Comparison of ENCODE assay signal across 8 cellular contexts in the genomic region with DNA sequence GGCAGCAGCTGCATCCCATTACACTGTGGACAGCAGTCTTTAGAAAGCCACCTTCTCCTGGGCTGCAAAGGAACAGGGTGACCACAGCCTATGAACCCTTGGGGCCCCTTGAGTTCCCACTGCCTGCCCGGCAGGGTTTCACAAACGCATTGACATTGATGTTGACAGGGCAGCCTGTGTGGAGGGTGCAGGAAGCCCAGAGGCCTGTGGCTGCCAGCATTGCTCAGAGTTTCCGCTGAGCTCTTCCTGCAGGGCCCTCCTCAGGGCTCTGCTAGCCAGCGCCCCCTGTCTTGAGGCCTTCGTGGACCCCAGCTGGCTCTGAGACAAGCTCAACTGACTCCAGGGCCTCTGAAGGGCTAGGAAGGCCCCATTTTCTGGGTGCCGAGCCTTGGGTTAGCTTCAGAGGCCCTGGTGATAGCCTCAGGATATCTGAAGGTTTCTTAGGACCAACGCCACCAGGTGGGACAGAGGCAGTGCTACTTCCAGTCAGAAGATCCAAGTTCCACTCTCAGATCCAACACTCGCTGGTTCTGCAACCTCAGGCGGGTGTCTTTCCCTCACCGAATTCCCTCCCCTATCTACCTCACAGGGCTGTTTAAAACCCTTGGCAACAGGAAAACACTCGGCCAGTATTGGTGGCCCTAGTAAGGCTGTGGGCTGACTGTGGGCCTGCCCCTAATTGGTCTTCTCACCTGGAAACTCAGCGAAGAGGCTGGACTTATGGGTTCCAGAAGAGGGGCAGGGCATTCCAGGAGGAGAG. TPM values are rescaled to one million over a fixed set of nuclear protein-coding genes. Genes with fewer than 3 reads are reported as not detected.
DNase-seq lines count a peak whose midpoint lies in the region; ATAC-seq, FAIRE-seq and TF ChIP-seq lines count a peak whose summit lies in the region.

No MANE protein-coding gene starts in this region.

- ATAC-seq in HG03139 (IDR thresholded peaks at IDR 0.05; ENCODE audit: unreplicated experiment): peak; percentile 68
- ATAC-seq in GM18858 (IDR thresholded peaks at IDR 0.05; ENCODE audit: unreplicated experiment): no peak

- H4K20me1 ChIP-seq in astrocyte (ENCODE audit: insufficient read depth, low read length): no peaks in the 10 kb centered on the region

- no peak overlapping the region for H3K27ac ChIP-seq in astrocyte (ENCODE audit: low read depth, low read length)
- peak overlapping the region in 1 of 2 donors; percentile 37 for H3K27ac ChIP-seq in liver (ENCODE audit: low read depth in 1 of 2, low read length in 2 of 2)

- TF ChIP-seq CTCF in astrocyte (IDR thresholded peaks at IDR 0.05; ENCODE audit: insufficient read depth, low read depth, low read length): no peak
- peak; percentile 34 for TF ChIP-seq CTCF in liver (IDR thresholded peaks at IDR 0.05; ENCODE audit: low read depth, low read length, missing input control)

- DNase-seq in GM18507 (ENCODE audit: extremely low spot score, insufficient read length, low read depth) (peak; percentile 52), T1000 (lab: John Stamatoyannopoulos, UW) (peak; percentile 25), astrocyte (ENCODE audit: low read depth) (peak; percentile 50), NCI-H2227 (lab: John Stamatoyannopoulos, UW; ENCODE audit: unreplicated experiment) (no peak)
- DNase-seq in stimulated activated CD8-positive, alpha-beta memory T cell treated with anti-CD3 and anti-CD28 coated beads, Interleukin-15, amount 100 ng/mL, for 48 hours (ENCODE audit: low read depth in 2 of 2): peak; percentile 85 to 88

- H3K4me1 ChIP-seq in astrocyte (ENCODE audit: insufficient read depth, low read length) (peaks cover 38% of the 10 kb centered on the region), liver (ENCODE audit: control insufficient read depth in 4 of 4, insufficient read depth in 4 of 4, low read length in 3 of 4) (peaks cover 0 to 17% (median 9%) of the 10 kb centered on the region in 4 donors)

- no peak overlapping the region for H3K4me2 ChIP-seq in astrocyte (ENCODE audit: low read length)

- WGBS in liver: 77% methylated on average over 12 of the region's 12 CpGs

- H3K9me3 ChIP-seq in astrocyte (ENCODE audit: insufficient read depth, low read depth, low read length) (no peaks in the 10 kb centered on the region), liver (ENCODE audit: control insufficient read depth in 4 of 4, low read length in 3 of 4) (no peaks in the 10 kb centered on the region)

- no peaks in the 10 kb centered on the region for H3K36me3 Mint-ChIP-seq in astrocyte (ENCODE audit: low read depth, unreplicated experiment)

- H3K4me3 Mint-ChIP-seq in astrocyte (ENCODE audit: unreplicated experiment): peak overlapping the region; percentile 27

- H3K27me3 Mint-ChIP-seq in astrocyte (ENCODE audit: low read depth, unreplicated experiment): peaks cover 3% of the 10 kb centered on the region

- H3K36me3 ChIP-seq in astrocyte (ENCODE audit: insufficient read depth, low read length) (no peaks in the 10 kb centered on the region), liver (ENCODE audit: control insufficient read depth in 4 of 4, insufficient read depth in 3 of 4, low read depth in 1 of 4, low read length in 3 of 4) (no peaks in the 10 kb centered on the region)

- H3K4me3 ChIP-seq in astrocyte (ENCODE audit: insufficient read depth, low read depth, low read length) (no peak overlapping the region), liver (ENCODE audit: low read depth in 1 of 3, low read length in 3 of 3) (no peak overlapping the region)

- H3K27ac Mint-ChIP-seq in astrocyte (ENCODE audit: unreplicated experiment): peak overlapping the region; percentile 18

- no peaks in the 10 kb centered on the region for H3K9me3 Mint-ChIP-seq in astrocyte (ENCODE audit: unreplicated experiment)

- TF ChIP-seq RAD21 in liver (IDR thresholded peaks at IDR 0.05): peak; percentile 53 to 61

- H2AFZ ChIP-seq in astrocyte (ENCODE audit: low read depth, low read length): peak overlapping the region; percentile 16

- no peaks in the 10 kb centered on the region for H3K79me2 ChIP-seq in astrocyte (ENCODE audit: insufficient read depth, low read length)

- H3K4me1 Mint-ChIP-seq in astrocyte (ENCODE audit: low read depth, unreplicated experiment): peaks cover 43% of the 10 kb centered on the region

- H3K9ac ChIP-seq in astrocyte (ENCODE audit: low read length): no peak overlapping the region
- no peak overlapping the region for H3K9ac ChIP-seq in liver (ENCODE audit: low read depth in 1 of 2, low read length in 2 of 2)

- H3K27me3 ChIP-seq in astrocyte (ENCODE audit: insufficient read depth, low read length) (no peaks in the 10 kb centered on the region), liver (ENCODE audit: control insufficient read depth in 4 of 4, insufficient read depth in 4 of 4, low read length in 3 of 4) (no peaks in the 10 kb centered on the region)

- FAIRE-seq in GM18507 (lab: Jason Lieb, UNC): no peak
- FAIRE-seq in astrocyte (lab: Jason Lieb, UNC): no peak

TF ChIP-seq in liver, 16 proteins besides CTCF, POLR2A, EP300 and RAD21:
- peak; percentile 66 to 82 for TF ChIP-seq JUND (IDR thresholded peaks at IDR 0.05)
- no peak for TF ChIP-seq FOXA2 (IDR thresholded peaks at IDR 0.05)
- TF ChIP-seq, protein P1, sequence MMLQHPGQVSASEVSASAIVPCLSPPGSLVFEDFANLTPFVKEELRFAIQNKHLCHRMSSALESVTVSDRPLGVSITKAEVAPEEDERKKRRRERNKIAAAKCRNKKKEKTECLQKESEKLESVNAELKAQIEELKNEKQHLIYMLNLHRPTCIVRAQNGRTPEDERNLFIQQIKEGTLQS (IDR thresholded peaks at IDR 0.05): no peak
- TF ChIP-seq EGR1 (IDR thresholded peaks at IDR 0.05; ENCODE audit: low read depth in 2 of 2): no peak
- TF ChIP-seq, protein P2, sequence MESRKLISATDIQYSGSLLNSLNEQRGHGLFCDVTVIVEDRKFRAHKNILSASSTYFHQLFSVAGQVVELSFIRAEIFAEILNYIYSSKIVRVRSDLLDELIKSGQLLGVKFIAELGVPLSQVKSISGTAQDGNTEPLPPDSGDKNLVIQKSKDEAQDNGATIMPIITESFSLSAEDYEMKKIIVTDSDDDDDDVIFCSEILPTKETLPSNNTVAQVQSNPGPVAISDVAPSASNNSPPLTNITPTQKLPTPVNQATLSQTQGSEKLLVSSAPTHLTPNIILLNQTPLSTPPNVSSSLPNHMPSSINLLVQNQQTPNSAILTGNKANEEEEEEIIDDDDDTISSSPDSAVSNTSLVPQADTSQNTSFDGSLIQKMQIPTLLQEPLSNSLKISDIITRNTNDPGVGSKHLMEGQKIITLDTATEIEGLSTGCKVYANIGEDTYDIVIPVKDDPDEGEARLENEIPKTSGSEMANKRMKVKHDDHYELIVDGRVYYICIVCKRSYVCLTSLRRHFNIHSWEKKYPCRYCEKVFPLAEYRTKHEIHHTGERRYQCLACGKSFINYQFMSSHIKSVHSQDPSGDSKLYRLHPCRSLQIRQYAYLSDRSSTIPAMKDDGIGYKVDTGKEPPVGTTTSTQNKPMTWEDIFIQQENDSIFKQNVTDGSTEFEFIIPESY (IDR thresholded peaks at IDR 0.05): no peak
- TF ChIP-seq, protein P3, sequence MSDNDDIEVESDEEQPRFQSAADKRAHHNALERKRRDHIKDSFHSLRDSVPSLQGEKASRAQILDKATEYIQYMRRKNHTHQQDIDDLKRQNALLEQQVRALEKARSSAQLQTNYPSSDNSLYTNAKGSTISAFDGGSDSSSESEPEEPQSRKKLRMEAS (IDR thresholded peaks at IDR 0.05): no peak
- TF ChIP-seq GABPA (IDR thresholded peaks at IDR 0.05 in 1 of 2, conservative IDR thresholded peaks at IDR 0.05 in 1 of 2): no peak
- TF ChIP-seq YY1 (IDR thresholded peaks at IDR 0.05): no peak
- TF ChIP-seq SP1 (IDR thresholded peaks at IDR 0.05): no peak
- TF ChIP-seq NR2F2 (IDR thresholded peaks at IDR 0.05): peak; percentile 38
- TF ChIP-seq RXRA (IDR thresholded peaks at IDR 0.05): no peak
- TF ChIP-seq REST (IDR thresholded peaks at IDR 0.05): no peak
- no peak for TF ChIP-seq HNF4G (IDR thresholded peaks at IDR 0.05)
- TF ChIP-seq HNF4A (conservative IDR thresholded peaks at IDR 0.05): no peak
- TF ChIP-seq FOXA1 (IDR thresholded peaks at IDR 0.05): no peak

RNA-seq across cellular contexts. Expression of gene EPS8L3, which starts 27.2 kb away (rescaled TPM):
- not detected in 2 replicates for total RNA-seq in astrocyte
- under 1 TPM in 1 of 2 donors, not detected in 1; 0.09 TPM for total RNA-seq in liver
- under 1 TPM; 0.15 to 0.38 TPM for polyA plus RNA-seq in liver

RNA-seq across cellular contexts. Expression of gene GSTM3, which starts 50.1 kb away (rescaled TPM):
- total RNA-seq in astrocyte (25.4 and 26.1 TPM in 2 replicates), liver (10 to 100 TPM in 1 of 2 donors, 1 to 10 TPM in 1; 6.9 to 39.8 TPM)
- polyA plus RNA-seq in liver: 10 to 100 TPM; 30.1 to 51.5 TPM
